In genomic region chr1:241834733-241835377, GRCh38 we compare ENCODE assay signal across 8 cellular contexts. TPM values are rescaled to one million over a fixed set of nuclear protein-coding genes. Genes with fewer than 3 reads are reported as not detected.
DNase-seq lines count a peak whose midpoint lies in the region; ATAC-seq, FAIRE-seq and TF ChIP-seq lines count a peak whose summit lies in the region.

No MANE protein-coding gene starts in this region.

- ATAC-seq in A549, result peak; percentile 64 to 73; a peak in 5 of 6 replicates
- ATAC-seq in T-helper 17 cell, result no peak
- ATAC-seq in HG03280 (IDR thresholded peaks at IDR 0.05; ENCODE audit: unreplicated experiment), result no peak
- no peak for ATAC-seq in HG03442 (IDR thresholded peaks at IDR 0.05; ENCODE audit: unreplicated experiment)

- TF ChIP-seq EP300 in A549 (IDR thresholded peaks at IDR 0.05), result no peak

- H3K4me3 ChIP-seq in A549, result no peak overlapping the region
- no peak overlapping the region for H3K4me3 ChIP-seq in GM12875 (ENCODE audit: low read depth, low read length)
- H3K4me3 ChIP-seq in OCI-LY7 (ENCODE audit: low read depth, low read length, poor library complexity, severe bottlenecking), result no peak overlapping the region
- H3K4me3 ChIP-seq in smooth muscle cell, result no peak overlapping the region

- H3K9me2 ChIP-seq in OCI-LY7 (ENCODE audit: insufficient read depth, low read length), result no peaks in the 10 kb centered on the region

- no peaks in the 10 kb centered on the region for H3K36me3 Mint-ChIP-seq in T-helper 17 cell (ENCODE audit: low read depth)

- no peaks in the 10 kb centered on the region for H3K27me3 ChIP-seq in smooth muscle cell (ENCODE audit: low read depth)

- H3K27me3 Mint-ChIP-seq in T-helper 17 cell, result peaks cover 29% of the 10 kb centered on the region

- H3K4me1 ChIP-seq in A549, result peaks cover 29% of the 10 kb centered on the region
- H3K4me1 ChIP-seq in OCI-LY7 (ENCODE audit: insufficient read depth, low read length, poor library complexity, severe bottlenecking), result peaks cover 4% of the 10 kb centered on the region
- H3K4me1 ChIP-seq in smooth muscle cell (ENCODE audit: low read depth), result no peaks in the 10 kb centered on the region

- peak; percentile 27 to 68 for DNase-seq in A549 (ENCODE audit: low read depth in 1 of 2, low spot score in 1 of 2)
- peak; percentile 31 for DNase-seq in OCI-LY7 (ENCODE audit: low spot score)
- DNase-seq in erythroblast (lab: John Stamatoyannopoulos, UW), result peak; percentile 35 to 39
- no peak for DNase-seq in smooth muscle cell (lab: John Stamatoyannopoulos, UW; ENCODE audit: unreplicated experiment)
- no peak for DNase-seq in T-helper 17 cell

- H3K9ac ChIP-seq in smooth muscle cell (ENCODE audit: low read depth), result no peak overlapping the region

- H3K36me3 ChIP-seq in OCI-LY7 (ENCODE audit: insufficient read depth, low read length), result no peaks in the 10 kb centered on the region
- H3K36me3 ChIP-seq in smooth muscle cell (ENCODE audit: low read depth), result no peaks in the 10 kb centered on the region

- H3K79me2 ChIP-seq in OCI-LY7 (ENCODE audit: insufficient read depth, low read depth, low read length) (no peaks in the 10 kb centered on the region), smooth muscle cell (ENCODE audit: low read depth) (no peaks in the 10 kb centered on the region)

- no peak overlapping the region; a peak in 1 of 6 replicates for H3K27ac ChIP-seq in A549
- H3K27ac ChIP-seq in OCI-LY7 (ENCODE audit: low read depth, low read length, poor library complexity, severe bottlenecking), result no peak overlapping the region
- H3K27ac ChIP-seq in smooth muscle cell (ENCODE audit: low read depth), result no peak overlapping the region

- H4K20me1 ChIP-seq in OCI-LY7 (ENCODE audit: insufficient read depth, low read length) (no peaks in the 10 kb centered on the region), smooth muscle cell (ENCODE audit: low read depth) (no peaks in the 10 kb centered on the region)

- 3% methylated on average over 1 of the region's 1 CpG for WGBS in A549 (ENCODE audit: missing lambda C conversion rate)
- WGBS in smooth muscle cell (ENCODE audit: low lambda C conversion rate), result 0% methylated on average over 1 of the region's 1 CpG

- H3K4me3 Mint-ChIP-seq in T-helper 17 cell, result no peak overlapping the region

- H3K9me3 ChIP-seq in A549 (no peaks in the 10 kb centered on the region), OCI-LY7 (ENCODE audit: low read length) (no peaks in the 10 kb centered on the region), smooth muscle cell (replicated peaks; ENCODE audit: low read depth) (no peaks in the 10 kb centered on the region), T-helper 17 cell (ENCODE audit: control insufficient read depth, low read length, poor library complexity, severe bottlenecking) (no peaks in the 10 kb centered on the region)

- no peaks in the 10 kb centered on the region for H3F3A ChIP-seq in smooth muscle cell (ENCODE audit: low read depth)

- H3K27ac Mint-ChIP-seq in T-helper 17 cell, result no peak overlapping the region

- H2AFZ ChIP-seq in OCI-LY7 (ENCODE audit: low read length) (no peak overlapping the region), smooth muscle cell (ENCODE audit: low read depth) (no peak overlapping the region)

- no peak for TF ChIP-seq POLR2A in A549 (IDR thresholded peaks at IDR 0.05; ENCODE audit: low read length)
- TF ChIP-seq POLR2A in erythroblast (IDR thresholded peaks at IDR 0.05; ENCODE audit: low read length), result no peak

- TF ChIP-seq CTCF in A549 (IDR thresholded peaks at IDR 0.05) (peak; percentile 87), GM12875 (IDR thresholded peaks at IDR 0.05; ENCODE audit: borderline replicate concordance, insufficient read depth, low read depth, low read length) (peak; percentile 45; the same call in 1 of the 2 replicates), OCI-LY7 (conservative IDR thresholded peaks at IDR 0.05; ENCODE audit: low read length) (peak; percentile 86), smooth muscle cell (IDR thresholded peaks at IDR 0.05; ENCODE audit: borderline replicate concordance, insufficient read depth, poor library complexity, severe bottlenecking) (peak; percentile 67)

- intact Hi-C loops in OCI-LY7 (cut with micrococcal nuclease; ENCODE audit: unreplicated experiment), result loop anchor here (2.0 kb wide), 1 partner anchor 224 kb away; no protein-coding TSS in a partner anchor

- CTCF ChIA-PET in A549 (lab: Yijun Ruan, JAX) (interaction anchor here (0.6 to 3.9 kb wide), 18 partner anchors 8 to 938 kb away, joined by 3 to 32 read pairs (median 4); partner anchors contain the start of genes EXO1 and KMO), OCI-LY7 (lab: Charles Lee; ENCODE audit: unreplicated experiment) (no interaction called here)

- peak; percentile 90 for TF ChIP-seq RAD21 in A549 (conservative IDR thresholded peaks at IDR 0.05 in 1 of 2, IDR thresholded peaks at IDR 0.05 in 1 of 2)

- H3K4me2 ChIP-seq in A549, result no peak overlapping the region; the same call in 2 of the 3 replicates
- no peak overlapping the region for H3K4me2 ChIP-seq in OCI-LY7 (ENCODE audit: low read length)
- H3K4me2 ChIP-seq in smooth muscle cell, result no peak overlapping the region

- peaks cover 2% of the 10 kb centered on the region for H3K4me1 Mint-ChIP-seq in T-helper 17 cell

- peak; percentile 88 for FAIRE-seq in A549 (lab: Jason Lieb, UNC)

- no TSS peak for BruUV-seq in OCI-LY7 (replicated peaks; lab: Mats Ljungman, UMichigan)

- POLR2A ChIA-PET in A549 (lab: Yijun Ruan, JAX) (no interaction called here), OCI-LY7 (lab: Charles Lee) (interaction anchor here (0.5 to 0.9 kb wide), 2 partner anchors 13 to 233 kb away, joined by 3 to 4 read pairs; no protein-coding TSS in a partner anchor)

TF ChIP-seq in A549, 52 proteins besides CTCF, POLR2A, EP300 and RAD21:
- TF ChIP-seq HEYL (CRISPR knock-in tag; IDR thresholded peaks at IDR 0.05), result no peak
- TF ChIP-seq PBX3 (IDR thresholded peaks at IDR 0.05), result no peak
- no peak for TF ChIP-seq HOXB13 (CRISPR knock-in tag; IDR thresholded peaks at IDR 0.05; ENCODE audit: low read depth)
- peak; percentile 88 for TF ChIP-seq SMC3 (IDR thresholded peaks at IDR 0.05)

RNA-seq across cellular contexts. Expression of gene EXO1, which starts 13.1 kb away (rescaled TPM):
- polyA plus RNA-seq in A549 (2011; rRNA removed), result 22.1 and 33.1 TPM in 2 replicates
- 12.0 and 12.1 TPM in 2 replicates for polyA plus RNA-seq in A549 (2012; cell fraction: cytosol; rRNA removed)
- polyA plus RNA-seq in A549 (2012; cell fraction: nucleus; rRNA removed), result 9.9 and 13.2 TPM in 2 replicates
- polyA plus RNA-seq in A549 (2017; fragmentation: RNase III; extraction: RNeasy Plus Mini Kit Qiagen cat#74134 plus additional on column Dnase treatment), result 19.7 to 25.9 TPM (median 23.0 TPM) in 3 replicates
- polyA minus RNA-seq in A549 (2011; rRNA and poly(A)+ RNA removed), result 20.1 and 21.5 TPM in 2 replicates
- total RNA-seq in OCI-LY7 (2014; rRNA removed; shearing (Covaris generic)), result 60.3 and 67.7 TPM in 2 replicates
- 66.3 and 78.0 TPM in 2 replicates for total RNA-seq in OCI-LY7 (2022)
- total RNA-seq in smooth muscle cell, result 10.5 and 11.0 TPM in 2 replicates
- 3.8 and 7.5 TPM in 2 replicates for polyA plus RNA-seq in smooth muscle cell
- total RNA-seq in T-helper 17 cell, result 1 to 10 TPM; 1.4 to 1.7 TPM

Comparison
In these comparisons a context has a peak if more than half of its experiments do, and no peak if none do; other contexts are left out.
1. ATAC-seq: peak in A549 (2 of 2); none in T-helper 17 cell (single experiment), HG03280 (single experiment) and HG03442 (single experiment).
2. DNase-seq: peak in A549 (2 of 2), OCI-LY7 (single experiment) and erythroblast (2 of 2); none in smooth muscle cell (single experiment) and T-helper 17 cell (0 of 3).
3. Peak in every context shown above with its lines, with median percentiles within 50 percentile points of each other: CTCF ChIP-seq.